18 cellular contexts compared by ENCODE assay signal in genomic region chr7:27898735-27899134, GRCh38.
"Had no signal": no experiment of that assay in that cellular context is flagged by ENCODE, and none has a peak within 500 bp of the region (broad histone marks: within the 10 kb centered on the region; RNA-seq: fewer than 3 reads in every experiment).

No MANE protein-coding gene starts in this region.

- H3K4me1 ChIP-seq: parathyroid adenoma had no signal

- ATAC-seq: left lobe of liver, right cardiac atrium had no signal

- H3K27me3 ChIP-seq: brain microvascular endothelial cell, dorsolateral prefrontal cortex, esophagus muscularis mucosa, upper lobe of left lung had no signal

- H3K27ac Mint-ChIP-seq: activated CD4-positive, alpha-beta T cell treated with anti-CD3 and anti-CD28 coated beads, Interleukin-2, amount 10 ng/mL, durations not matched to agents 7 days and 5 days; activated naive CD4-positive, alpha-beta T cell treated with anti-CD3 and anti-CD28 coated beads, Interleukin-2, amount 10 ng/mL, durations not matched to agents 7 days and 5 days; activated T-helper 2 cell treated with anti-CD3 and anti-CD28 coated beads, Interferon-gamma antibody, Interleukin-2, Interleukin-4, amounts not matched to agents 10 μg/mL and 5 μg/mL and 100 μg/mL, durations not matched to agents 14 hours and 24 hours and 36 hours had no signal

- H3K4me3 ChIP-seq: dorsolateral prefrontal cortex, esophagus muscularis mucosa, SK-N-MC, upper lobe of left lung had no signal

- H3K4me3 Mint-ChIP-seq: activated CD4-positive, alpha-beta T cell treated with anti-CD3 and anti-CD28 coated beads, Interleukin-2, amount 10 ng/mL, durations not matched to agents 7 days and 5 days; activated naive CD4-positive, alpha-beta T cell treated with anti-CD3 and anti-CD28 coated beads, Interleukin-2, amount 10 ng/mL, durations not matched to agents 7 days and 5 days had no signal

- H2AFZ ChIP-seq: parathyroid adenoma had no signal

- H3K9me3 ChIP-seq: esophagus muscularis mucosa, upper lobe of left lung had no signal

- H3K9me3 Mint-ChIP-seq: activated CD4-positive, alpha-beta T cell treated with anti-CD3 and anti-CD28 coated beads, Interleukin-2, amount 10 ng/mL, durations not matched to agents 7 days and 5 days; activated naive CD4-positive, alpha-beta T cell treated with anti-CD3 and anti-CD28 coated beads, Interleukin-2, amount 10 ng/mL, durations not matched to agents 7 days and 5 days; activated T-helper 2 cell treated with anti-CD3 and anti-CD28 coated beads, Interferon-gamma antibody, Interleukin-2, Interleukin-4, amounts not matched to agents 10 μg/mL and 5 μg/mL and 100 μg/mL, durations not matched to agents 14 hours and 24 hours and 36 hours; T-cell had no signal

- H3K9ac ChIP-seq: parathyroid adenoma had no signal

- H3K27ac ChIP-seq: brain microvascular endothelial cell, dorsolateral prefrontal cortex, esophagus muscularis mucosa, parathyroid adenoma, SK-N-MC had no signal

- DNase-seq: activated CD4-positive, alpha-beta T cell treated with anti-CD3 and anti-CD28 coated beads, Interleukin-2, amount 10 ng/mL, durations not matched to agents 7 days and 5 days; activated naive CD4-positive, alpha-beta T cell treated with anti-CD3 and anti-CD28 coated beads, Interleukin-2, amount 10 ng/mL, durations not matched to agents 7 days and 5 days; brain microvascular endothelial cell; dorsolateral prefrontal cortex; foreskin fibroblast; head of caudate nucleus; mammary epithelial cell; right cardiac atrium; small intestine; stimulated activated naive CD8-positive, alpha-beta T cell treated with anti-CD3 and anti-CD28 coated beads, Interleukin-15, Interleukin-2, amounts not matched to agents 100 U/mL and 50 U/mL, for 24 hours; T-cell; T1000; upper lobe of left lung had no signal

- H3K27me3 Mint-ChIP-seq: activated CD4-positive, alpha-beta T cell treated with anti-CD3 and anti-CD28 coated beads, Interleukin-2, amount 10 ng/mL, durations not matched to agents 7 days and 5 days; T-cell had no signal

- H3K36me3 ChIP-seq: brain microvascular endothelial cell, upper lobe of left lung had no signal
